Comparison of ENCODE assay signal across 19 cellular contexts in the genomic region with DNA sequence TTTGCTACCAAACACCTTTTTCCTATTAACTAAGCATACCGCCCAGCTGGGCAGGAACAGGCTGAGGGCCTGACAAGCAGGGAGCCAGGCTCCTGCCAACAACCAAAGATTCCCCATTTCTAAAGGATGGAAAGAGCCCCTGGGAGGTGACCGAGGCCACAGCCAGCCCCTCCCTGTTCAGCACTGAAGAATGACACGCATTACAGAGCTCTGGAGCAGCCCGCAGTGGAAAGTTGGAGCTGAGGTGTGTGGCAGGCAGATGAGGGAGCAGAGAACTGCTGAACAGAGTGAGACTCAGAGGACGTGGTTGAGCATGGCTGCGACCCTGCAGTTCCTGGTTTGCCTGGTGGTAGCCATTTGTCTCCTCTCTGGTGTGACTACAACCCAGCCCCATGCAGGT. TPM values are rescaled to one million over a fixed set of nuclear protein-coding genes. Genes with fewer than 3 reads are reported as not detected.
A peak's percentile ranks its signal among the peaks of the same experiment; 100 is the strongest.
DNase-seq lines count a peak whose midpoint lies in the region; ATAC-seq, FAIRE-seq and TF ChIP-seq lines count a peak whose summit lies in the region.
"Had no signal": no experiment of that assay in that cellular context is flagged by ENCODE, and none has a peak within 500 bp of the region (broad histone marks: within the 10 kb centered on the region; RNA-seq: fewer than 3 reads in every experiment).

Gene FAM180B (plus strand): TSS at position 223 of the 400 bp plus-strand sequence. CDS start 91 bp downstream, at position 314.

- H3K4me1 ChIP-seq in mesodermal cell (ENCODE audit: control insufficient read depth, insufficient read depth, low read length, poor library complexity, severe bottlenecking) = no peaks in the 10 kb centered on the region
- H3K4me1 ChIP-seq: parathyroid adenoma had no signal

- peaks cover 40% of the 10 kb centered on the region for H3K36me3 ChIP-seq in mesodermal cell (ENCODE audit: control insufficient read depth, insufficient read depth, low read length)

- intact Hi-C loops in Right ventricle myocardium superior (cut with DNase I) (no loop called here), cardiac septum (cut with DNase I) (no loop called here)

- ATAC-seq in Right ventricle myocardium superior (ENCODE audit: poor library complexity) = peak; percentile 6
- ATAC-seq: activated naive CD8-positive, alpha-beta T cell treated with anti-CD3 and anti-CD28 coated beads, Interleukin-2, amount 50 U/mL, for 24 hours had no signal

- H3K4me1 Mint-ChIP-seq in chondrocyte (ENCODE audit: low read depth) = no peaks in the 10 kb centered on the region

- no peaks in the 10 kb centered on the region for H3K27me3 Mint-ChIP-seq in chondrocyte (ENCODE audit: low read depth)
- H3K27me3 Mint-ChIP-seq: activated naive CD8-positive, alpha-beta T cell treated with anti-CD3 and anti-CD28 coated beads, Interleukin-2, amount 50 U/mL, for 24 hours had no signal

- TF ChIP-seq CTCF in chondrocyte (IDR thresholded peaks at IDR 0.05) = no peak

- no peaks in the 10 kb centered on the region for H3K9me3 Mint-ChIP-seq in chondrocyte (ENCODE audit: low read depth)
- H3K9me3 Mint-ChIP-seq: activated naive CD8-positive, alpha-beta T cell treated with anti-CD3 and anti-CD28 coated beads, Interleukin-2, amount 50 U/mL, for 24 hours had no signal

- no peak for FAIRE-seq in GM12892 (lab: Jason Lieb, UNC)
- FAIRE-seq: G401.6, GM12891, H54, islet of Langerhans had no signal

- 87 to 88% methylated on average over 4 to 6 of the region's 6 CpGs for WGBS in mesodermal cell (ENCODE audit: insufficient coverage in 2 of 2), 2 experiments

- DNase-seq in Right ventricle myocardium superior = no peak
- no peak for DNase-seq in cardiac septum (ENCODE audit: low spot score)
- DNase-seq in chondrocyte (ENCODE audit: low spot score) = peak; percentile 58
- no peak for DNase-seq in activated effector memory CD4-positive, alpha-beta T cell treated with Interleukin-2 at 50 U/mL for 16 hours
- DNase-seq in hippocampal formation (lab: John Stamatoyannopoulos, UW) = no peak
- no peak for DNase-seq in GM12892 (ENCODE audit: insufficient read length)
- DNase-seq: activated naive CD8-positive, alpha-beta T cell treated with anti-CD3 and anti-CD28 coated beads, Interleukin-2, amount 50 U/mL, for 24 hours; NCI-H1092; stimulated activated CD4-positive, alpha-beta T cell treated with anti-CD3 and anti-CD28 coated beads, Interleukin-12 subunit alpha, Interleukin-12 subunit beta, amount 100 ng/mL, for 4 hours; T-helper 9 cell had no signal

- H3K4me3 Mint-ChIP-seq in chondrocyte (ENCODE audit: unreplicated experiment) = no peak within 1 kb of the TSS
- H3K4me3 Mint-ChIP-seq: activated naive CD8-positive, alpha-beta T cell treated with anti-CD3 and anti-CD28 coated beads, Interleukin-2, amount 50 U/mL, for 24 hours had no signal

- TF ChIP-seq POLR2A in GM12892 (IDR thresholded peaks at IDR 0.05; ENCODE audit: low read depth, low read length) = no peak

- peak within 1 kb of the TSS; percentile 3 for H3K27ac ChIP-seq in mesodermal cell (ENCODE audit: low read depth, low read length, severe bottlenecking)
- H3K27ac ChIP-seq in temporal lobe (ENCODE audit: low read depth, low read length) = peak within 1 kb of the TSS; percentile 48
- H3K27ac ChIP-seq: parathyroid adenoma had no signal

- H3K36me3 Mint-ChIP-seq in chondrocyte (ENCODE audit: low read depth) = peaks cover 19% of the 10 kb centered on the region

- H3K4me3 ChIP-seq in mesodermal cell (ENCODE audit: extremely low read depth, insufficient read depth, low read length, poor library complexity, severe bottlenecking) = no peak within 1 kb of the TSS

- H3K27ac Mint-ChIP-seq in chondrocyte (ENCODE audit: unreplicated experiment) = no peak within 1 kb of the TSS
- H3K27ac Mint-ChIP-seq: activated naive CD8-positive, alpha-beta T cell treated with anti-CD3 and anti-CD28 coated beads, Interleukin-2, amount 50 U/mL, for 24 hours had no signal

- H3K9me3 ChIP-seq in mesodermal cell (ENCODE audit: control insufficient read depth, low read length) = no peaks in the 10 kb centered on the region

RNA-seq across cellular contexts. Expression of gene FAM180B, which starts in this region (rescaled TPM):
- total RNA-seq in Right ventricle myocardium superior (not detected), cardiac septum (not detected), chondrocyte (not detected in 3 replicates), temporal lobe (0.25 TPM)
- polyA plus RNA-seq in mesodermal cell (2013, experiment 1 of 2) = not detected
- polyA plus RNA-seq in mesodermal cell (2013, experiment 2 of 2) = not detected
- polyA plus RNA-seq in GM12892 (2012; ENCODE audit: missing spikeins) = not detected
- total RNA-seq: glomerular endothelial cell, mononuclear cell had no signal

Comparison
In these comparisons a context has a peak if more than half of its experiments do, and no peak if none do; other contexts are left out.
1. Peak in ATAC-seq in Right ventricle myocardium superior; RNA of the gene not detected or under 1 TPM.
2. Peak in DNase-seq in chondrocyte; RNA of the gene not detected or under 1 TPM.